In genomic region chr1:101317590-101317989, GRCh38 we compare ENCODE assay signal across 15 cellular contexts.
DNase-seq lines count a peak whose midpoint lies in the region; ATAC-seq and TF ChIP-seq lines count a peak whose summit lies in the region.
"Had no signal": no experiment of that assay in that cellular context is flagged by ENCODE, and none has a peak within 500 bp of the region (broad histone marks: within the 10 kb centered on the region; RNA-seq: fewer than 3 reads in every experiment).

No MANE protein-coding gene starts in this region.

- peaks cover 2% of the 10 kb centered on the region for H3K9me3 Mint-ChIP-seq in glutamatergic neuron (ENCODE audit: unreplicated experiment)
- H3K9me3 Mint-ChIP-seq: mesothelial cell of epicardium had no signal

- H4K20me1 ChIP-seq in DND-41 (ENCODE audit: insufficient read depth, low read length): no peaks in the 10 kb centered on the region

- H3K27ac ChIP-seq in DND-41 (ENCODE audit: low read length): peak overlapping the region; percentile 2; the same call in 1 of the 2 replicates
- H3K27ac ChIP-seq in transverse colon: no peak overlapping the region
- H3K27ac ChIP-seq: esophagus squamous epithelium had no signal

- in situ Hi-C loops in transverse colon (cut with MboI; ENCODE audit: low pct_ligation_motif_present in 1 of 4, low pct_unique_long_range_greater_than_20kb in 1 of 4, low sequenced_read_pairs in 3 of 4): no loop called here

- no peak for TF ChIP-seq EP300 in transverse colon (IDR thresholded peaks at IDR 0.05; ENCODE audit: low read depth)

- H3K9ac ChIP-seq in DND-41 (ENCODE audit: low read depth, low read length): no peak overlapping the region

- H3K27me3 Mint-ChIP-seq in glutamatergic neuron (ENCODE audit: unreplicated experiment): peaks cover 3% of the 10 kb centered on the region

- H3K4me1 ChIP-seq in DND-41 (ENCODE audit: insufficient read depth, low read length): peaks cover 48% of the 10 kb centered on the region
- H3K4me1 ChIP-seq in transverse colon: no peaks in the 10 kb centered on the region
- H3K4me1 ChIP-seq: esophagus squamous epithelium had no signal

- intact Hi-C loops in transverse colon (cut with DNase I; ENCODE audit: low total_unique reads): no loop called here

- no peak overlapping the region for H3K27ac Mint-ChIP-seq in glutamatergic neuron (ENCODE audit: unreplicated experiment)
- H3K27ac Mint-ChIP-seq: mesothelial cell of epicardium had no signal

- H3K36me3 ChIP-seq in DND-41 (ENCODE audit: insufficient read depth, low read length): no peaks in the 10 kb centered on the region
- no peaks in the 10 kb centered on the region for H3K36me3 ChIP-seq in transverse colon
- H3K36me3 ChIP-seq: esophagus squamous epithelium had no signal

- H2AFZ ChIP-seq in DND-41 (ENCODE audit: low read depth, low read length): no peak overlapping the region

- H3K4me3 Mint-ChIP-seq in glutamatergic neuron (ENCODE audit: unreplicated experiment): no peak overlapping the region
- H3K4me3 Mint-ChIP-seq: mesothelial cell of epicardium had no signal

- no peak for TF ChIP-seq POLR2A in transverse colon (IDR thresholded peaks at IDR 0.05)

- peaks cover 3% of the 10 kb centered on the region for H3K36me3 Mint-ChIP-seq in glutamatergic neuron (ENCODE audit: unreplicated experiment)
- H3K36me3 Mint-ChIP-seq: mesothelial cell of epicardium had no signal

- H3K4me3 ChIP-seq in DND-41 (ENCODE audit: low read depth in 1 of 2, low read length in 2 of 2) (no peak overlapping the region), GM12865 (ENCODE audit: low read depth, low read length) (no peak overlapping the region), transverse colon (no peak overlapping the region)
- H3K4me3 ChIP-seq: esophagus squamous epithelium had no signal

- H3K4me1 Mint-ChIP-seq in glutamatergic neuron (ENCODE audit: low read depth, unreplicated experiment): no peaks in the 10 kb centered on the region
- H3K4me1 Mint-ChIP-seq: mesothelial cell of epicardium had no signal

- no peaks in the 10 kb centered on the region for H3K79me2 ChIP-seq in DND-41 (ENCODE audit: insufficient read depth, low read length)

- H3K9me3 ChIP-seq in DND-41 (ENCODE audit: insufficient read depth, low read length, severe bottlenecking) (no peaks in the 10 kb centered on the region), transverse colon (no peaks in the 10 kb centered on the region)
- H3K9me3 ChIP-seq: esophagus squamous epithelium had no signal

- no peak for ATAC-seq in DND-41 (ENCODE audit: insufficient read depth, low read depth)
- no peak for ATAC-seq in HG02798 (IDR thresholded peaks at IDR 0.05; ENCODE audit: poor library complexity, unreplicated experiment)
- ATAC-seq: right cardiac atrium had no signal

- DNase-seq in DND-41 (peak; percentile 42), GM12865 (ENCODE audit: low read depth) (peak; percentile 37), NCI-H69 (lab: John Stamatoyannopoulos, UW) (peak; percentile 32), glutamatergic neuron (no peak), transverse colon (no peak), SK-N-DZ (ENCODE audit: low spot score) (no peak)
- DNase-seq: C1 segment of cervical spinal cord; dermis blood vessel endothelial cell; esophagus squamous epithelium; NCI-H1105 treated with DMSO at 0.1 percent for 48 hours; NCI-H2227 treated with DMSO at 0.1 percent for 48 hours; right cardiac atrium; stimulated activated CD4-positive, alpha-beta T cell treated with anti-CD3 and anti-CD28 coated beads, Interleukin-2, amount 100 ng/mL, for 24 hours had no signal

- no peak overlapping the region for H3K4me2 ChIP-seq in DND-41 (ENCODE audit: insufficient read depth, low read length)

- H3K27me3 ChIP-seq in DND-41 (ENCODE audit: insufficient read depth, low read length, poor library complexity) (no peaks in the 10 kb centered on the region), transverse colon (no peaks in the 10 kb centered on the region)
- H3K27me3 ChIP-seq: esophagus squamous epithelium had no signal

- TF ChIP-seq CTCF in DND-41 (IDR thresholded peaks at IDR 0.05; ENCODE audit: borderline replicate concordance, extremely low read depth, low read length, poor library complexity, severe bottlenecking) (peak; percentile 60), GM12865 (IDR thresholded peaks at IDR 0.05; ENCODE audit: insufficient read depth, low read depth, low read length, missing control alignments) (peak; percentile 10), glutamatergic neuron (IDR thresholded peaks at IDR 0.05; ENCODE audit: partially characterized antibody, unreplicated experiment) (peak; percentile 27), transverse colon (IDR thresholded peaks at IDR 0.05) (no peak)

- WGBS in transverse colon (ENCODE audit: low coverage in 1 of 2), 2 donors: 50 to 95% methylated on average over 1 to 3 of the region's 3 CpGs

Comparison
In these comparisons a context has a peak if more than half of its experiments do, and no peak if none do; other contexts are left out.
1. DNase-seq: peak in DND-41 (single experiment), GM12865 (single experiment) and NCI-H69 (single experiment); none in glutamatergic neuron (single experiment), transverse colon (single experiment) and SK-N-DZ (single experiment).
2. CTCF ChIP-seq: peak in DND-41 (single experiment), GM12865 (single experiment) and glutamatergic neuron (single experiment); none in transverse colon (0 of 5).